ENCODE assay signal across 8 cellular contexts in genomic region chr11:75896843-75897419, GRCh38.
DNase-seq lines count a peak whose midpoint lies in the region; ATAC-seq, FAIRE-seq and TF ChIP-seq lines count a peak whose summit lies in the region.

No MANE protein-coding gene starts in this region.

- H3K4me3 ChIP-seq in bronchial epithelial cell (ENCODE audit: low read depth, low read length) = no peak overlapping the region
- no peak overlapping the region for H3K4me3 ChIP-seq in right lobe of liver

- no peak overlapping the region for H3K27ac ChIP-seq in right lobe of liver

- intact Hi-C loops in right lobe of liver (cut with DNase I) = loop anchor here in 1 of 2 donors (10.0 kb wide), 1 partner anchor 258 kb away; no protein-coding TSS in a partner anchor
- intact Hi-C loops in posterior vena cava (cut with DNase I) = loop anchor here in 1 of 2 donors (10.0 kb wide), 2 partner anchors 258 to 428 kb away; no protein-coding TSS in a partner anchor

- WGBS in right lobe of liver (ENCODE audit: insufficient coverage, low coverage, low lambda C conversion rate, missing lambda C conversion rate) = 29% methylated on average over 4 of the region's 4 CpGs

- peak; percentile 59 to 71 for DNase-seq in AML-193 (lab: John Stamatoyannopoulos, UW)
- peak; percentile 12 for DNase-seq in H4 (ENCODE audit: low spot score)
- peak; percentile 55 for DNase-seq in NCI-H748 (lab: John Stamatoyannopoulos, UW; ENCODE audit: unreplicated experiment)
- DNase-seq in bronchial epithelial cell (ENCODE audit: low read depth) = peak; percentile 47
- no peak for DNase-seq in right lobe of liver
- DNase-seq in ureter (ENCODE audit: low spot score) = no peak
- no peak for DNase-seq in posterior vena cava (ENCODE audit: low spot score)
- DNase-seq in GM19238 (ENCODE audit: insufficient read length, low spot score) = no peak

- no peaks in the 10 kb centered on the region for H3K4me1 ChIP-seq in right lobe of liver

- no peak for TF ChIP-seq POLR2A in right lobe of liver (IDR thresholded peaks at IDR 0.05)

- peak; percentile 62 to 77 (median 72) for ATAC-seq in right lobe of liver

- H3K9me3 ChIP-seq in right lobe of liver = no peaks in the 10 kb centered on the region

- H3K27me3 ChIP-seq in bronchial epithelial cell (ENCODE audit: control insufficient read depth, insufficient read depth, low read length) (no peaks in the 10 kb centered on the region), right lobe of liver (no peaks in the 10 kb centered on the region)

- no peak for FAIRE-seq in bronchial epithelial cell (lab: Jason Lieb, UNC)

- peaks cover 3% of the 10 kb centered on the region for H3K36me3 ChIP-seq in bronchial epithelial cell (ENCODE audit: control insufficient read depth, insufficient read depth, low read length)
- peaks cover 0 to 4% (median 0%) of the 10 kb centered on the region in 4 donors for H3K36me3 ChIP-seq in right lobe of liver

- no peak for TF ChIP-seq CTCF in bronchial epithelial cell (IDR thresholded peaks at IDR 0.05; ENCODE audit: insufficient read depth, low read length, severe bottlenecking)
- peak; percentile 69 to 77 (median 72) for TF ChIP-seq CTCF in right lobe of liver (IDR thresholded peaks at IDR 0.05)

Comparison
In these comparisons a context has a peak if more than half of its experiments do, and no peak if none do; other contexts are left out.
1. DNase-seq: peak in AML-193 (2 of 2), H4 (single experiment), NCI-H748 (single experiment) and bronchial epithelial cell (single experiment); none in right lobe of liver (0 of 3), ureter (single experiment), posterior vena cava (single experiment) and GM19238 (single experiment).